18 cellular contexts compared by ENCODE assay signal in genomic region chr3:14139771-14140170, GRCh38. TPM values are rescaled to one million over a fixed set of nuclear protein-coding genes. Genes with fewer than 3 reads are reported as not detected.
DNase-seq lines count a peak whose midpoint lies in the region; TF ChIP-seq lines count a peak whose summit lies in the region.
"Had no signal": no experiment of that assay in that cellular context is flagged by ENCODE, and none has a peak within 500 bp of the region (broad histone marks: within the 10 kb centered on the region; RNA-seq: fewer than 3 reads in every experiment).

No MANE protein-coding gene starts in this region.

- H3K4me1 Mint-ChIP-seq in CD4-positive, alpha-beta memory T cell, result peaks cover 41 to 63% (median 49%) of the 10 kb centered on the region in 4 donors

- no peaks in the 10 kb centered on the region for H3K9me3 Mint-ChIP-seq in CD4-positive, alpha-beta memory T cell

- TF ChIP-seq CTCF in A673 (conservative IDR thresholded peaks at IDR 0.05; ENCODE audit: low read depth, low read length) (no peak), prostate gland (IDR thresholded peaks at IDR 0.05) (no peak)

- 90% methylated on average over 5 of the region's 5 CpGs for WGBS in prostate gland

- H3K27me3 ChIP-seq in A673 (replicated peaks; ENCODE audit: insufficient read depth, low read depth, low read length, poor library complexity) (no peaks in the 10 kb centered on the region), adipocyte (replicated peaks; ENCODE audit: control insufficient read depth, insufficient read depth, low read length) (no peaks in the 10 kb centered on the region), prostate gland (replicated peaks; ENCODE audit: insufficient read depth) (no peaks in the 10 kb centered on the region)
- H3K27me3 ChIP-seq in CD4-positive, alpha-beta memory T cell (ENCODE audit: insufficient read depth, low read length), result no peaks in the 10 kb centered on the region
- H3K27me3 ChIP-seq: MG63, thyroid gland had no signal

- POLR2A ChIA-PET in A673 (lab: Charles Lee; ENCODE audit: low non-redundant PET), result no interaction called here
- POLR2A ChIA-PET in CD4-positive, alpha-beta memory T cell (lab: Charles Lee; ENCODE audit: partially characterized antibody), result interaction anchor here (9.9 to 18.6 kb wide), 2 partner anchors 11 to 37 kb away, joined by 220 to 342 read pairs; partner anchors contain the start of genes CHCHD4, LSM3, TMEM43 and XPC

- H3K9ac ChIP-seq in adipocyte (ENCODE audit: low read length), result peak overlapping the region; percentile 48

- DNase-seq in A673 (ENCODE audit: low spot score) (no peak), adipocyte (ENCODE audit: low read depth) (no peak), mesenteric fat pad (ENCODE audit: low spot score) (peak; percentile 82), NCI-H1092 (lab: John Stamatoyannopoulos, UW) (no peak), prostate gland (ENCODE audit: low spot score) (no peak), LoVo (ENCODE audit: low spot score) (no peak)
- no peak for DNase-seq in CD4-positive, alpha-beta memory T cell
- DNase-seq: activated CD4-positive, alpha-beta T cell treated with anti-CD3 and anti-CD28 coated beads for 4 hours; activated CD8-positive, alpha-beta memory T cell treated with anti-CD3 and anti-CD28 coated beads, Interleukin-2, amount 50 U/mL, for 4 hours; activated effector memory CD4-positive, alpha-beta T cell treated with Interleukin-2 at 50 U/mL for 16 hours; caudate nucleus; erythroblast; MG63; NCI-H1436 treated with DMSO at 0.1 percent for 48 hours; NCI-H2171 treated with DMSO at 0.1 percent for 48 hours; NCI-H526 treated with DMSO at 0.1 percent for 48 hours; thyroid gland had no signal

- H3K36me3 Mint-ChIP-seq in CD4-positive, alpha-beta memory T cell, result peaks cover 31 to 63% of the 10 kb centered on the region in 2 donors

- H3K36me3 ChIP-seq in A673 (ENCODE audit: insufficient read depth, low read length, poor library complexity, severe bottlenecking) (peaks cover 31% of the 10 kb centered on the region), adipocyte (ENCODE audit: control insufficient read depth, insufficient read depth, low read length, severe bottlenecking) (peaks cover 63% of the 10 kb centered on the region), prostate gland (peaks cover 5 to 6% of the 10 kb centered on the region in 2 donors)
- H3K36me3 ChIP-seq in CD4-positive, alpha-beta memory T cell (ENCODE audit: insufficient read depth, low read length), result peaks cover 20% of the 10 kb centered on the region

- no peaks in the 10 kb centered on the region for H3K27me3 Mint-ChIP-seq in CD4-positive, alpha-beta memory T cell

- peak overlapping the region in 6 of 7 donors; percentile 47 to 100 (median 95) for H3K27ac Mint-ChIP-seq in CD4-positive, alpha-beta memory T cell

- intact Hi-C loops in A673 (cut with micrococcal nuclease; ENCODE audit: unreplicated experiment), result no loop called here
- intact Hi-C loops in CD4-positive, alpha-beta memory T cell (cut with micrococcal nuclease), result loop anchor here (5.0 kb wide), 1 partner anchor 242 kb away; no protein-coding TSS in a partner anchor
- intact Hi-C loops in prostate gland (cut with DNase I), result no loop called here

- H3K9me3 ChIP-seq in A673 (ENCODE audit: low read depth, low read length, poor library complexity, severe bottlenecking), result no peaks in the 10 kb centered on the region
- H3K9me3 ChIP-seq in CD4-positive, alpha-beta memory T cell (ENCODE audit: control insufficient read depth in 1 of 2, low read length in 2 of 2), result no peaks in the 10 kb centered on the region
- no peaks in the 10 kb centered on the region for H3K9me3 ChIP-seq in adipocyte (ENCODE audit: control insufficient read depth, low read length)
- H3K9me3 ChIP-seq in prostate gland, result no peaks in the 10 kb centered on the region
- H3K9me3 ChIP-seq: HAP-1, MG63, thyroid gland had no signal

- BruUV-seq in A673 (replicated peaks; lab: Mats Ljungman, UMichigan), result no TSS peak

- peak overlapping the region in 1 of 8 donors; percentile 43 for H3K4me3 Mint-ChIP-seq in CD4-positive, alpha-beta memory T cell

- H3K4me1 ChIP-seq in A673 (ENCODE audit: insufficient read depth, low read length, poor library complexity, severe bottlenecking) (peaks cover 14% of the 10 kb centered on the region), adipocyte (ENCODE audit: control insufficient read depth, insufficient read depth, low read length) (peaks cover 72% of the 10 kb centered on the region), prostate gland (replicated peaks) (no peaks in the 10 kb centered on the region)
- peaks cover 52% of the 10 kb centered on the region for H3K4me1 ChIP-seq in CD4-positive, alpha-beta memory T cell (ENCODE audit: insufficient read depth, low read length)

- H3K27ac ChIP-seq in A673 (ENCODE audit: low read depth, low read length, poor library complexity, severe bottlenecking) (peak overlapping the region; percentile 16), prostate gland (no peak overlapping the region)
- H3K27ac ChIP-seq in CD4-positive, alpha-beta memory T cell (ENCODE audit: low read depth, low read length), result peak overlapping the region; percentile 95
- H3K27ac ChIP-seq: thyroid gland had no signal

- H3K4me3 ChIP-seq in A673 (ENCODE audit: low read depth, low read length, poor library complexity, severe bottlenecking) (no peak overlapping the region), adipocyte (ENCODE audit: low read length) (no peak overlapping the region), prostate gland (no peak overlapping the region)
- no peak overlapping the region for H3K4me3 ChIP-seq in CD4-positive, alpha-beta memory T cell (ENCODE audit: low read length in 2 of 2)
- H3K4me3 ChIP-seq: HAP-1, MG63, thyroid gland had no signal

- no peak for TF ChIP-seq POLR2A in prostate gland (IDR thresholded peaks at IDR 0.05)

- CTCF ChIA-PET in A673 (lab: Charles Lee), result no interaction called here
- CTCF ChIA-PET in CD4-positive, alpha-beta memory T cell (lab: Charles Lee; ENCODE audit: partially characterized antibody), result no interaction called here

RNA-seq across cellular contexts. Expression of gene TMEM43, which starts 14.9 kb away (rescaled TPM):
- 50.8 and 55.6 TPM in 2 replicates for total RNA-seq in A673 (2021)
- 10 to 100 TPM; 69.3 to 69.7 TPM for total RNA-seq in CD4-positive, alpha-beta memory T cell
- 100 to 1,000 TPM in 1 of 2 donors, 10 to 100 TPM in 1; 83.8 to 143 TPM for polyA plus RNA-seq in CD4-positive, alpha-beta memory T cell
- 99.3 TPM for total RNA-seq in mesenteric fat pad
- total RNA-seq in prostate gland, result 10 to 100 TPM; 56.8 to 80.5 TPM

RNA-seq across cellular contexts. Expression of gene CHCHD4, which starts 15.1 kb away (rescaled TPM):
- 30.3 and 33.5 TPM in 2 replicates for total RNA-seq in A673 (2021)
- total RNA-seq in CD4-positive, alpha-beta memory T cell, result 1 to 10 TPM; 7.5 to 9.3 TPM
- polyA plus RNA-seq in CD4-positive, alpha-beta memory T cell, result 10 to 100 TPM; 17.4 to 17.5 TPM
- total RNA-seq in mesenteric fat pad, result 18.1 TPM
- total RNA-seq in prostate gland, result 10 to 100 TPM; 12.1 to 14.8 TPM

RNA-seq across cellular contexts. Expression of gene XPC, which starts 38.6 kb away (rescaled TPM):
- total RNA-seq in A673 (2021), result 57.2 and 58.2 TPM in 2 replicates
- total RNA-seq in CD4-positive, alpha-beta memory T cell, result 100 to 1,000 TPM; 104 to 108 TPM
- polyA plus RNA-seq in CD4-positive, alpha-beta memory T cell, result 10 to 100 TPM; 32.9 to 57.5 TPM
- 24.8 TPM for total RNA-seq in mesenteric fat pad
- 10 to 100 TPM; 41.1 to 53.2 TPM for total RNA-seq in prostate gland

RNA-seq across cellular contexts. Expression of gene LSM3, which starts 38.8 kb away (rescaled TPM):
- total RNA-seq in A673 (2021) (24.3 and 29.4 TPM in 2 replicates), mesenteric fat pad (10.0 TPM), prostate gland (10 to 100 TPM; 15.0 to 15.1 TPM)
- total RNA-seq in CD4-positive, alpha-beta memory T cell, result 1 to 10 TPM; 7.2 to 8.2 TPM
- 10 to 100 TPM; 22.1 to 30.7 TPM for polyA plus RNA-seq in CD4-positive, alpha-beta memory T cell

Comparison
In these comparisons a context has a peak if more than half of its experiments do, and no peak if none do; other contexts are left out.
1. H3K27ac ChIP-seq: peak in A673 (single experiment) and CD4-positive, alpha-beta memory T cell (single experiment); none in prostate gland (0 of 2).